ENCODE assay signal across 2 cellular contexts in the genomic region with DNA sequence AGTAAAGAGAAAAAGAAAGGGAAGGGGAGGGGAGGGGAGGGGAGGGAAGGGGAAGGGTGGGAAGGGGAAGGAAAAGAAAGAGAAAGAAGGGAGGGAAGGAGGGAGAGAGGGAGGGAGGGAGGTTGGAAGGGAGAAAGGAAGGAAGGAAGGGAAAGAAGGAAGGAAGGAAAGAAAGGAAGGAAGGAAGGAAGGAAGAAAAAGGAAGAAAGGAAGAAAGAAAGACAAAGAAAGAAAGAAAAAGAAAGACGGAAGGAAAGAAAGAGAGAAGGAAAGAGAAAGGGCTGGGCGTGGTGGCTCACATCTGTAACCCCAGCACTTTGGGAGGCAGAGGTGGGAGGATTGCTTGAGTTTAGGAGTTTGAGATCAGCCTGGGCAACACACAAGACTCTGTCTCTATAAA.
TF ChIP-seq lines count a peak whose summit lies in the region.

No MANE protein-coding gene starts in this region.

TF ChIP-seq in HEK293, 187 proteins besides CTCF, POLR2A, EP300 and RAD21 (continues in another document):
- TF ChIP-seq ZNF549 (tag by site-specific recombination; IDR thresholded peaks at IDR 0.05) (no peak), ZBTB1 (tag by site-specific recombination; IDR thresholded peaks at IDR 0.05) (no peak), ZNF837 (tag by site-specific recombination; IDR thresholded peaks at IDR 0.05) (no peak), YY2 (tag by site-specific recombination; IDR thresholded peaks at IDR 0.05) (no peak), ZFHX2 (tag by site-specific recombination; conservative IDR thresholded peaks at IDR 0.05) (no peak), GLIS2 (tag by site-specific recombination; IDR thresholded peaks at IDR 0.05) (no peak), ZBTB17 (tag by site-specific recombination; IDR thresholded peaks at IDR 0.05) (0 out of 2 replicates have a peak, but pooled peaks have one; percentile 10), ZNF366 (tag by site-specific recombination; conservative IDR thresholded peaks at IDR 0.05) (peak; percentile 97), ZNF530 (tag by site-specific recombination; IDR thresholded peaks at IDR 0.05; ENCODE audit: low read depth) (no peak), ZNF274 (IDR thresholded peaks at IDR 0.05; ENCODE audit: low read length) (no peak), ZNF274 (tag by site-specific recombination; IDR thresholded peaks at IDR 0.05; ENCODE audit: borderline replicate concordance) (no peak)
- TF ChIP-seq, protein P1, sequence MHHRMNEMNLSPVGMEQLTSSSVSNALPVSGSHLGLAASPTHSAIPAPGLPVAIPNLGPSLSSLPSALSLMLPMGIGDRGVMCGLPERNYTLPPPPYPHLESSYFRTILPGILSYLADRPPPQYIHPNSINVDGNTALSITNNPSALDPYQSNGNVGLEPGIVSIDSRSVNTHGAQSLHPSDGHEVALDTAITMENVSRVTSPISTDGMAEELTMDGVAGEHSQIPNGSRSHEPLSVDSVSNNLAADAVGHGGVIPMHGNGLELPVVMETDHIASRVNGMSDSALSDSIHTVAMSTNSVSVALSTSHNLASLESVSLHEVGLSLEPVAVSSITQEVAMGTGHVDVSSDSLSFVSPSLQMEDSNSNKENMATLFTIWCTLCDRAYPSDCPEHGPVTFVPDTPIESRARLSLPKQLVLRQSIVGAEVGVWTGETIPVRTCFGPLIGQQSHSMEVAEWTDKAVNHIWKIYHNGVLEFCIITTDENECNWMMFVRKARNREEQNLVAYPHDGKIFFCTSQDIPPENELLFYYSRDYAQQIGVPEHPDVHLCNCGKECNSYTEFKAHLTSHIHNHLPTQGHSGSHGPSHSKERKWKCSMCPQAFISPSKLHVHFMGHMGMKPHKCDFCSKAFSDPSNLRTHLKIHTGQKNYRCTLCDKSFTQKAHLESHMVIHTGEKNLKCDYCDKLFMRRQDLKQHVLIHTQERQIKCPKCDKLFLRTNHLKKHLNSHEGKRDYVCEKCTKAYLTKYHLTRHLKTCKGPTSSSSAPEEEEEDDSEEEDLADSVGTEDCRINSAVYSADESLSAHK (tag by site-specific recombination; IDR thresholded peaks at IDR 0.05), result no peak
- TF ChIP-seq, protein P2, sequence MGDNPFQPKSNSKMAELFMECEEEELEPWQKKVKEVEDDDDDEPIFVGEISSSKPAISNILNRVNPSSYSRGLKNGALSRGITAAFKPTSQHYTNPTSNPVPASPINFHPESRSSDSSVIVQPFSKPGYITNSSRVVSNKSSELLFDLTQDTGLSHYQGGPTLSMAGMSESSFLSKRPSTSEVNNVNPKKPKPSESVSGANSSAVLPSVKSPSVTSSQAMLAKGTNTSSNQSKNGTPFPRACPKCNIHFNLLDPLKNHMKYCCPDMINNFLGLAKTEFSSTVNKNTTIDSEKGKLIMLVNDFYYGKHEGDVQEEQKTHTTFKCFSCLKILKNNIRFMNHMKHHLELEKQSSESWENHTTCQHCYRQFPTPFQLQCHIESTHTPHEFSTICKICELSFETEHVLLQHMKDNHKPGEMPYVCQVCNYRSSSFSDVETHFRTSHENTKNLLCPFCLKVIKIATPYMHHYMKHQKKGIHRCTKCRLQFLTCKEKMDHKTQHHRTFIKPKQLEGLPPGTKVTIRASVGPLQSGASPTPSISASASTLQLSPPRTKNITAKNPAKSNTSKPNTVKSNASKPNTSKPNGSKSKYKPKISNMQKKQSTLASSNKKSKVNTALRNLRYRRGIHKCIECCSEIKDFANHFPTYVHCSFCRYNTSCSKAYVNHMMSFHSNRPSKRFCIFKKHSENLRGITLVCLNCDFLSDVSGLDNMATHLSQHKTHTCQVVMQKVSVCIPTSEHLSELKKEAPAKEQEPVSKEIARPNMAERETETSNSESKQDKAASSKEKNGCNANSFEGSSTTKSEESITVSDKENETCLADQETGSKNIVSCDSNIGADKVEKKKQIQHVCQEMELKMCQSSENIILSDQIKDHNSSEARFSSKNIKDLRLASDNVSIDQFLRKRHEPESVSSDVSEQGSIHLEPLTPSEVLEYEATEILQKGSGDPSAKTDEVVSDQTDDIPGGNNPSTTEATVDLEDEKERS (tag by site-specific recombination; IDR thresholded peaks at IDR 0.05), result no peak
- TF ChIP-seq, protein P3, sequence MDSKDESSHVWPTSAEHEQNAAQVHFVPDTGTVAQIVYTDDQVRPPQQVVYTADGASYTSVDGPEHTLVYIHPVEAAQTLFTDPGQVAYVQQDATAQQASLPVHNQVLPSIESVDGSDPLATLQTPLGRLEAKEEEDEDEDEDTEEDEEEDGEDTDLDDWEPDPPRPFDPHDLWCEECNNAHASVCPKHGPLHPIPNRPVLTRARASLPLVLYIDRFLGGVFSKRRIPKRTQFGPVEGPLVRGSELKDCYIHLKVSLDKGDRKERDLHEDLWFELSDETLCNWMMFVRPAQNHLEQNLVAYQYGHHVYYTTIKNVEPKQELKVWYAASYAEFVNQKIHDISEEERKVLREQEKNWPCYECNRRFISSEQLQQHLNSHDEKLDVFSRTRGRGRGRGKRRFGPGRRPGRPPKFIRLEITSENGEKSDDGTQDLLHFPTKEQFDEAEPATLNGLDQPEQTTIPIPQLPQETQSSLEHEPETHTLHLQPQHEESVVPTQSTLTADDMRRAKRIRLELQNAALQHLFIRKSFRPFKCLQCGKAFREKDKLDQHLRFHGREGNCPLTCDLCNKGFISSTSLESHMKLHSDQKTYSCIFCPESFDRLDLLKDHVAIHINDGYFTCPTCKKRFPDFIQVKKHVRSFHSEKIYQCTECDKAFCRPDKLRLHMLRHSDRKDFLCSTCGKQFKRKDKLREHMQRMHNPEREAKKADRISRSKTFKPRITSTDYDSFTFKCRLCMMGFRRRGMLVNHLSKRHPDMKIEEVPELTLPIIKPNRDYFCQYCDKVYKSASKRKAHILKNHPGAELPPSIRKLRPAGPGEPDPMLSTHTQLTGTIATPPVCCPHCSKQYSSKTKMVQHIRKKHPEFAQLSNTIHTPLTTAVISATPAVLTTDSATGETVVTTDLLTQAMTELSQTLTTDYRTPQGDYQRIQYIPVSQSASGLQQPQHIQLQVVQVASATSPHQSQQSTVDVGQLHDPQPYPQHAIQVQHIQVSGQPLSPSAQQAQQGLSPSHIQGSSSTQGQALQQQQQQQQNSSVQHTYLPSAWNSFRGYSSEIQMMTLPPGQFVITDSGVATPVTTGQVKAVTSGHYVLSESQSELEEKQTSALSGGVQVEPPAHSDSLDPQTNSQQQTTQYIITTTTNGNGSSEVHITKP (tag by site-specific recombination; IDR thresholded peaks at IDR 0.05), result no peak
- TF ChIP-seq, protein P4, sequence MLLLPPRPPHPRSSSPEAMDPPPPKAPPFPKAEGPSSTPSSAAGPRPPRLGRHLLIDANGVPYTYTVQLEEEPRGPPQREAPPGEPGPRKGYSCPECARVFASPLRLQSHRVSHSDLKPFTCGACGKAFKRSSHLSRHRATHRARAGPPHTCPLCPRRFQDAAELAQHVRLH (tag by site-specific recombination; IDR thresholded peaks at IDR 0.05), result no peak

TF ChIP-seq in H1, 55 proteins besides CTCF, POLR2A, EP300 and RAD21:
- TF ChIP-seq JUN (IDR thresholded peaks at IDR 0.05; ENCODE audit: low read depth, low read length) (no peak), RNF2 (IDR thresholded peaks at IDR 0.05; ENCODE audit: borderline replicate concordance, low read depth, low read length, missing control alignments, poor library complexity, severe bottlenecking) (no peak), POLR2AphosphoS5 (IDR thresholded peaks at IDR 0.05; ENCODE audit: low read depth, low read length) (no peak), YY1 (IDR thresholded peaks at IDR 0.05; ENCODE audit: low read depth, low read length) (no peak), KDM5A (IDR thresholded peaks at IDR 0.05; ENCODE audit: low read length) (no peak), TAF1 (IDR thresholded peaks at IDR 0.05; ENCODE audit: low read depth, low read length) (no peak), JUND (IDR thresholded peaks at IDR 0.05; ENCODE audit: low read length) (no peak), CBX8 (IDR thresholded peaks at IDR 0.05; ENCODE audit: borderline replicate concordance, low read depth, low read length) (no peak), SRF (IDR thresholded peaks at IDR 0.05; ENCODE audit: low read depth, low read length) (no peak), SP2 (IDR thresholded peaks at IDR 0.05; ENCODE audit: low read length) (no peak), ASH2L (IDR thresholded peaks at IDR 0.05; ENCODE audit: low read length) (no peak), RFX5 (IDR thresholded peaks at IDR 0.05; ENCODE audit: borderline replicate concordance, low read depth, low read length) (no peak)
- TF ChIP-seq, protein P5, sequence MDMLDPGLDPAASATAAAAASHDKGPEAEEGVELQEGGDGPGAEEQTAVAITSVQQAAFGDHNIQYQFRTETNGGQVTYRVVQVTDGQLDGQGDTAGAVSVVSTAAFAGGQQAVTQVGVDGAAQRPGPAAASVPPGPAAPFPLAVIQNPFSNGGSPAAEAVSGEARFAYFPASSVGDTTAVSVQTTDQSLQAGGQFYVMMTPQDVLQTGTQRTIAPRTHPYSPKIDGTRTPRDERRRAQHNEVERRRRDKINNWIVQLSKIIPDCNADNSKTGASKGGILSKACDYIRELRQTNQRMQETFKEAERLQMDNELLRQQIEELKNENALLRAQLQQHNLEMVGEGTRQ (IDR thresholded peaks at IDR 0.05; ENCODE audit: low read length), result no peak
TF ChIP-seq in H1: peak in this region for 0.
